8 cellular contexts compared by ENCODE assay signal in genomic region chr3:120418866-120419490, GRCh38. TPM values are rescaled to one million over a fixed set of nuclear protein-coding genes. Genes with fewer than 3 reads are reported as not detected.
DNase-seq lines count a peak whose midpoint lies in the region; ATAC-seq and TF ChIP-seq lines count a peak whose summit lies in the region.

No MANE protein-coding gene starts in this region.

- peaks cover 3 to 9% (median 7%) of the 10 kb centered on the region in 3 donors for H3K27me3 Mint-ChIP-seq in naive B cell

- no peaks in the 10 kb centered on the region for H3K9me3 Mint-ChIP-seq in naive B cell

- H3F3A ChIP-seq in SU-DHL-6 (ENCODE audit: insufficient read depth) = no peaks in the 10 kb centered on the region

- H3K9me2 ChIP-seq in SU-DHL-6 (replicated peaks; ENCODE audit: insufficient read depth, low read length) = no peaks in the 10 kb centered on the region

- peak overlapping the region in 2 of 8 donors; percentile 5 to 33 for H3K4me3 Mint-ChIP-seq in naive B cell

- no peak for TF ChIP-seq CTCF in SU-DHL-6 (IDR thresholded peaks at IDR 0.05; ENCODE audit: insufficient read depth, low read length, poor library complexity, severe bottlenecking)

- no peak overlapping the region for H3K27ac ChIP-seq in SU-DHL-6 (ENCODE audit: low read depth, low read length)

- H4K20me1 ChIP-seq in SU-DHL-6 (ENCODE audit: low read depth, low read length) = no peaks in the 10 kb centered on the region

- no peaks in the 10 kb centered on the region for H3K79me2 ChIP-seq in SU-DHL-6 (ENCODE audit: insufficient read depth, low read length)

- H2AFZ ChIP-seq in SU-DHL-6 (ENCODE audit: low read depth, low read length, severe bottlenecking) = peak overlapping the region; percentile 99

- H3K9me3 ChIP-seq in SU-DHL-6 (ENCODE audit: insufficient read depth, low read length) = no peaks in the 10 kb centered on the region

- H3K27ac Mint-ChIP-seq in naive B cell = peak overlapping the region in 1 of 6 donors; percentile 26

- no peaks in the 10 kb centered on the region for H3K36me3 ChIP-seq in SU-DHL-6 (ENCODE audit: low read length)

- H3K27me3 ChIP-seq in SU-DHL-6 (ENCODE audit: low read length) = no peaks in the 10 kb centered on the region

- H3K4me2 ChIP-seq in SU-DHL-6 (ENCODE audit: low read depth, low read length, poor library complexity, severe bottlenecking) = no peak overlapping the region

- DNase-seq in stimulated activated CD4-positive, alpha-beta T cell treated with anti-CD3 and anti-CD28 coated beads, Interleukin-15, amount 100 ng/mL, for 24 hours = peak; percentile 11
- DNase-seq in stimulated activated CD4-positive, alpha-beta T cell treated with anti-CD3 and anti-CD28 coated beads, Interleukin-1b, Interleukin-23, amount 100 ng/mL, for 48 hours = no peak
- DNase-seq in NCI-H1092 treated with DMSO at 0.1 percent for 48 hours (lab: John Stamatoyannopoulos, UW) (peak; percentile 84), naive B cell (no peak)
- DNase-seq in stimulated activated naive CD4-positive, alpha-beta T cell treated with Interleukin-2 at 50 U/mL for 16 hours (lab: John Stamatoyannopoulos, UW) = no peak

- H3K9ac ChIP-seq in SU-DHL-6 (ENCODE audit: low read length) = no peak overlapping the region

- ATAC-seq in HG02759 (IDR thresholded peaks at IDR 0.05; ENCODE audit: unreplicated experiment) (peak; percentile 52), esophagus mucosa (peak; percentile 74), naive B cell (ENCODE audit: low read depth in 2 of 2) (peak; percentile 43 to 46)

- H3K36me3 Mint-ChIP-seq in naive B cell = no peaks in the 10 kb centered on the region

- peaks cover 15 to 24% (median 20%) of the 10 kb centered on the region in 3 donors for H3K4me1 Mint-ChIP-seq in naive B cell

- H3K4me3 ChIP-seq in SU-DHL-6 (ENCODE audit: insufficient read depth, low read length, poor library complexity, severe bottlenecking) = no peak overlapping the region

RNA-seq across cellular contexts. Expression of gene FSTL1, which starts 31.8 kb away (rescaled TPM):
- total RNA-seq in esophagus mucosa = 15.8 TPM
- 1 to 10 TPM in 1 of 6 donors, under 1 TPM in 2, not detected in 3; 0.29 to 1.3 (median 0.92) TPM for polyA plus RNA-seq in naive B cell (ENCODE audit: low read depth in 6 of 6)

Comparison
In these comparisons a context has a peak if more than half of its experiments do, and no peak if none do; other contexts are left out.
1. DNase-seq: peak in stimulated activated CD4-positive, alpha-beta T cell treated with anti-CD3 and anti-CD28 coated beads, Interleukin-15, amount 100 ng/mL, for 24 hours (single experiment) and NCI-H1092 treated with DMSO at 0.1 percent for 48 hours (single experiment); none in stimulated activated CD4-positive, alpha-beta T cell treated with anti-CD3 and anti-CD28 coated beads, Interleukin-1b, Interleukin-23, amount 100 ng/mL, for 48 hours (single experiment), naive B cell (single experiment) and stimulated activated naive CD4-positive, alpha-beta T cell treated with Interleukin-2 at 50 U/mL for 16 hours (single experiment).
2. Peak in every context shown above with its lines, with median percentiles within 50 percentile points of each other: ATAC-seq.